ENCODE assay signal across 9 cellular contexts in genomic region chrX:71053217-71053621, GRCh38. TPM values are rescaled to one million over a fixed set of nuclear protein-coding genes. Genes with fewer than 3 reads are reported as not detected.
DNase-seq lines count a peak whose midpoint lies in the region; ATAC-seq, FAIRE-seq and TF ChIP-seq lines count a peak whose summit lies in the region.
"Had no signal": no experiment of that assay in that cellular context is flagged by ENCODE, and none has a peak within 500 bp of the region (broad histone marks: within the 10 kb centered on the region; RNA-seq: fewer than 3 reads in every experiment).

No MANE protein-coding gene starts in this region.

- peak in 1 of 2 experiments; percentile 51; a peak in 1 of 3 replicates for TF ChIP-seq POLR2A in H1 (IDR thresholded peaks at IDR 0.05; ENCODE audit: control extremely low read depth in 1 of 2, low read depth in 2 of 2, low read length in 2 of 2)

- 0 out of 2 replicates have a peak overlapping the region, but pooled peaks have one; percentile 22 for H3K18ac ChIP-seq in H1 (ENCODE audit: extremely low read depth, low read length)

- H3K4me2 ChIP-seq in H1 (ENCODE audit: insufficient read depth in 1 of 2, low read depth in 2 of 2, low read length in 2 of 2): peak overlapping the region; percentile 76 to 81

- WGBS in H1 (ENCODE audit: extremely low coverage in 1 of 2, insufficient coverage in 1 of 2, insufficient read length in 1 of 2, insufficient replicate concordance in 2 of 2, low coverage in 1 of 2, low lambda C conversion rate in 2 of 2, missing lambda C conversion rate in 1 of 2), 2 experiments: 5% methylated on average over 12 of the region's 18 CpGs; no CpG with 5 or more reads in 1 of the 2 experiments

- peak overlapping the region; percentile 52 to 73 (median 54) for H3K4me3 ChIP-seq in H1 (ENCODE audit: extremely low read depth in 1 of 4, insufficient read depth in 2 of 4, low read depth in 3 of 4, low read length in 4 of 4)
- peak overlapping the region; percentile 47 to 59 for H3K4me3 ChIP-seq in neutrophil (ENCODE audit: low read depth in 1 of 2, low read length in 1 of 2)
- H3K4me3 ChIP-seq in ascending aorta: peak overlapping the region in 1 of 2 donors; percentile 20

- intact Hi-C loops in ascending aorta (cut with DNase I): no loop called here

- H3K9me3 ChIP-seq in H1 (ENCODE audit: insufficient read depth in 2 of 2, low read depth in 1 of 2, low read length in 1 of 2): no peaks in the 10 kb centered on the region
- H3K9me3 ChIP-seq in neutrophil: no peaks in the 10 kb centered on the region
- no peaks in the 10 kb centered on the region for H3K9me3 ChIP-seq in ascending aorta

- CTCF ChIA-PET in H1 (lab: Charles Lee; ENCODE audit: partially characterized antibody): interaction anchor here (1.3 kb wide), 1 partner anchor 81 kb away, joined by 4 read pairs; no protein-coding TSS in a partner anchor

- no peak overlapping the region for H2AK5ac ChIP-seq in H1 (ENCODE audit: low read depth, low read length)

- no peak overlapping the region for H2BK12ac ChIP-seq in H1 (ENCODE audit: low read depth, low read length)

- H3K9ac ChIP-seq in H1 (replicated peaks in 1 of 4; ENCODE audit: extremely low read depth in 1 of 4, low read depth in 3 of 4, low read length in 3 of 4): peak overlapping the region in 3 of 4 experiments; percentile 9 to 51 (median 12); a peak in 3 of 7 replicates

- H4K20me1 ChIP-seq in H1 (replicated peaks in 1 of 2; ENCODE audit: control insufficient read depth in 1 of 2, insufficient read depth in 2 of 2, low read length in 2 of 2): no peaks in the 10 kb centered on the region

- no peak overlapping the region for H4K91ac ChIP-seq in H1 (replicated peaks; ENCODE audit: insufficient read length, low read length)

- H3K27me3 ChIP-seq in H1 (replicated peaks in 1 of 4; ENCODE audit: control insufficient read depth in 3 of 4, extremely low read depth in 1 of 4, insufficient read depth in 3 of 4, low read length in 3 of 4) (no peaks in the 10 kb centered on the region), neutrophil (no peaks in the 10 kb centered on the region), ascending aorta (no peaks in the 10 kb centered on the region)

- ATAC-seq in GM19395 (IDR thresholded peaks at IDR 0.05; ENCODE audit: unreplicated experiment): peak; percentile 98
- ATAC-seq in HG03432 (IDR thresholded peaks at IDR 0.05; ENCODE audit: unreplicated experiment): peak; percentile 92

- H3K27ac ChIP-seq in H1 (ENCODE audit: low read depth, low read length): peak overlapping the region; percentile 47; the same call in 1 of the 2 replicates
- peak overlapping the region; percentile 71 for H3K27ac ChIP-seq in neutrophil
- H3K27ac ChIP-seq in ascending aorta: no peak overlapping the region

- POLR2A ChIA-PET in H1 (lab: Charles Lee; ENCODE audit: partially characterized antibody): interaction anchor here (0.8 to 1.4 kb wide), 4 partner anchors 15 to 83 kb away, joined by 3 to 9 read pairs (median 4); partner anchors contain the start of gene SNX12

- TF ChIP-seq CTCF in H1 (IDR thresholded peaks at IDR 0.05; ENCODE audit: control extremely low read depth in 1 of 3, insufficient read depth in 1 of 3, low read depth in 1 of 3, low read length in 3 of 3): no peak
- TF ChIP-seq CTCF in neutrophil (IDR thresholded peaks at IDR 0.05): no peak
- TF ChIP-seq CTCF in ascending aorta (IDR thresholded peaks at IDR 0.05): no peak

- no peaks in the 10 kb centered on the region for H3K79me1 ChIP-seq in H1 (ENCODE audit: low read depth, low read length)

- DNase-seq in H1 (ENCODE audit: low read depth in 1 of 2, low spot score in 2 of 2) (peak; percentile 60 to 69), NCI-H1048 (lab: John Stamatoyannopoulos, UW) (no peak), ascending aorta (ENCODE audit: low spot score in 2 of 2) (no peak), NCI-H2107 (lab: John Stamatoyannopoulos, UW) (no peak), NCI-H2196 treated with DMSO at 0.1 percent for 48 hours (lab: John Stamatoyannopoulos, UW; ENCODE audit: unreplicated experiment) (no peak)

- no peak overlapping the region for H3K4ac ChIP-seq in H1 (replicated peaks; ENCODE audit: insufficient read length, low read depth, low read length)

- no peak overlapping the region for H2BK20ac ChIP-seq in H1 (ENCODE audit: low read length)

- H3K23ac ChIP-seq in H1 (ENCODE audit: insufficient read length): no peak overlapping the region

- no peak overlapping the region for H2BK120ac ChIP-seq in H1 (replicated peaks; ENCODE audit: low read depth, low read length)

- H2BK5ac ChIP-seq in H1 (ENCODE audit: low read depth, low read length): no peak overlapping the region

- H3K56ac ChIP-seq in H1 (replicated peaks; ENCODE audit: insufficient read length, low read depth, low read length): no peak overlapping the region

- no peak overlapping the region for H2BK15ac ChIP-seq in H1 (ENCODE audit: low read length)

- no peak overlapping the region for H4K8ac ChIP-seq in H1 (ENCODE audit: extremely low read depth, insufficient read depth, low read length)

- no peaks in the 10 kb centered on the region for H3K79me2 ChIP-seq in H1 (ENCODE audit: control insufficient read depth in 1 of 2, insufficient read depth in 2 of 2, low read length in 2 of 2)

- H3K4me1 ChIP-seq in H1 (replicated peaks in 1 of 4; ENCODE audit: control insufficient read depth in 3 of 4, insufficient read depth in 4 of 4, low read length in 3 of 4) (peaks cover 0 to 3% (median 0%) of the 10 kb centered on the region in 4 experiments; a peak in 1 of 7 replicates), neutrophil (ENCODE audit: control insufficient read depth in 1 of 2, insufficient read depth in 1 of 2, low read depth in 1 of 2, low read length in 1 of 2) (peaks cover 22 to 32% of the 10 kb centered on the region in 2 experiments), ascending aorta (no peaks in the 10 kb centered on the region)

- peak; percentile 99 for FAIRE-seq in H1 (lab: Jason Lieb, UNC)

- H4K5ac ChIP-seq in H1 (ENCODE audit: insufficient read length, low read depth, low read length): no peak overlapping the region

- H2AFZ ChIP-seq in H1 (ENCODE audit: low read length): peak overlapping the region; percentile 76

- TF ChIP-seq RAD21 in H1 (IDR thresholded peaks at IDR 0.05 in 1 of 2, conservative IDR thresholded peaks at IDR 0.05 in 1 of 2; ENCODE audit: low read depth in 2 of 2, low read length in 2 of 2): no peak

- H3K23me2 ChIP-seq in H1 (ENCODE audit: low read depth, low read length): peaks cover 6% of the 10 kb centered on the region; the same call in 1 of the 2 replicates

- no peak for TF ChIP-seq EP300 in H1 (IDR thresholded peaks at IDR 0.05; ENCODE audit: borderline replicate concordance in 1 of 2, low read depth in 2 of 2, low read length in 2 of 2)

- H3K36me3 ChIP-seq in H1 (ENCODE audit: control insufficient read depth in 2 of 4, insufficient read depth in 4 of 4, low read length in 3 of 4) (peaks cover 0 to 2% (median 0%) of the 10 kb centered on the region in 4 experiments; a peak in 1 of 8 replicates), neutrophil (no peaks in the 10 kb centered on the region), ascending aorta (peaks cover 0 to 4% of the 10 kb centered on the region in 2 donors)

- no peak overlapping the region for H3K14ac ChIP-seq in H1 (ENCODE audit: insufficient read length)

TF ChIP-seq in H1, 55 proteins besides CTCF, POLR2A, EP300 and RAD21 (continues in another document):
- TF ChIP-seq CHD2 (IDR thresholded peaks at IDR 0.05; ENCODE audit: low read length) (peak; percentile 51; the same call in 1 of the 2 replicates), POU5F1 (IDR thresholded peaks at IDR 0.05; ENCODE audit: low read depth, low read length) (no peak)

RNA-seq across cellular contexts. Expression of gene SNX12, which starts 14.9 kb away (rescaled TPM):
- 74.2 and 81.2 TPM in 2 replicates for total RNA-seq in H1 (2021; fragmentation: NEBNext Ultra II Directional; extraction: Animal tissue kit (Norgen Biotek cat#: 25700))
- 65.3 and 72.1 TPM in 2 replicates for polyA plus RNA-seq in H1 (2011; rRNA removed)
- 56.7 TPM for polyA plus RNA-seq in H1 (2011; cell fraction: cytosol; rRNA removed)
- 42.4 TPM for polyA plus RNA-seq in H1 (2011; cell fraction: nucleus; rRNA removed)
- 51.3 to 66.0 TPM (median 58.8 TPM) in 4 replicates for polyA plus RNA-seq in H1 (2012, experiment 1 of 2)
- polyA plus RNA-seq in H1 (2012, experiment 2 of 2): 69.5 TPM
- 63.2 TPM for polyA plus RNA-seq in H1 (2013, experiment 1 of 2)
- 59.0 TPM for polyA plus RNA-seq in H1 (2013, experiment 2 of 2)
- 71.1 and 84.9 TPM in 2 replicates for polyA minus RNA-seq in H1 (2011; rRNA and poly(A)+ RNA removed)
- 38.3 TPM for polyA minus RNA-seq in H1 (2011; cell fraction: cytosol; rRNA and poly(A)+ RNA removed)
- polyA minus RNA-seq in H1 (2011; cell fraction: nucleus; rRNA and poly(A)+ RNA removed): 26.1 TPM
- total RNA-seq in ascending aorta: 31.2 TPM

RNA-seq across cellular contexts. Expression of gene FOXO4, which starts 42.4 kb away (rescaled TPM):
- 54.8 and 57.4 TPM in 2 replicates for total RNA-seq in H1 (2021; fragmentation: NEBNext Ultra II Directional; extraction: Animal tissue kit (Norgen Biotek cat#: 25700))
- polyA plus RNA-seq in H1 (2011; rRNA removed): 12.3 and 26.6 TPM in 2 replicates
- polyA plus RNA-seq in H1 (2011; cell fraction: cytosol; rRNA removed): 17.4 TPM
- 21.5 TPM for polyA plus RNA-seq in H1 (2011; cell fraction: nucleus; rRNA removed)
- polyA plus RNA-seq in H1 (2012, experiment 1 of 2): 14.5 to 18.1 TPM (median 17.3 TPM) in 4 replicates
- polyA plus RNA-seq in H1 (2012, experiment 2 of 2): 14.6 TPM
- polyA plus RNA-seq in H1 (2013, experiment 1 of 2): 13.7 TPM
- polyA plus RNA-seq in H1 (2013, experiment 2 of 2): 13.6 TPM
- 4.8 and 9.1 TPM in 2 replicates for polyA minus RNA-seq in H1 (2011; rRNA and poly(A)+ RNA removed)
- polyA minus RNA-seq in H1 (2011; cell fraction: cytosol; rRNA and poly(A)+ RNA removed): 8.3 TPM
- 3.6 TPM for polyA minus RNA-seq in H1 (2011; cell fraction: nucleus; rRNA and poly(A)+ RNA removed)
- 8.0 TPM for total RNA-seq in ascending aorta

RNA-seq across cellular contexts. Expression of gene CXorf65, which starts 53.3 kb away (rescaled TPM):
- total RNA-seq in H1 (2021; fragmentation: NEBNext Ultra II Directional; extraction: Animal tissue kit (Norgen Biotek cat#: 25700)): not detected in 2 replicates
- not detected in 2 replicates for polyA plus RNA-seq in H1 (2011; rRNA removed)
- polyA plus RNA-seq in H1 (2011; cell fraction: cytosol; rRNA removed): not detected
- not detected for polyA plus RNA-seq in H1 (2011; cell fraction: nucleus; rRNA removed)
- not detected in 4 replicates for polyA plus RNA-seq in H1 (2012, experiment 1 of 2)
- not detected for polyA plus RNA-seq in H1 (2012, experiment 2 of 2)
- not detected for polyA plus RNA-seq in H1 (2013, experiment 1 of 2)
- polyA plus RNA-seq in H1 (2013, experiment 2 of 2): not detected
- polyA minus RNA-seq in H1 (2011; rRNA and poly(A)+ RNA removed): not detected in 2 replicates
- polyA minus RNA-seq in H1 (2011; cell fraction: cytosol; rRNA and poly(A)+ RNA removed): not detected
- not detected for polyA minus RNA-seq in H1 (2011; cell fraction: nucleus; rRNA and poly(A)+ RNA removed)
- total RNA-seq in ascending aorta: not detected
- total RNA-seq: subcutaneous adipose tissue had no signal

RNA-seq across cellular contexts. Expression of gene IL2RG, which starts 58.2 kb away (rescaled TPM):
- not detected in 2 replicates for total RNA-seq in H1 (2021; fragmentation: NEBNext Ultra II Directional; extraction: Animal tissue kit (Norgen Biotek cat#: 25700))
- polyA plus RNA-seq in H1 (2011; rRNA removed): not detected in 2 replicates
- 0.14 TPM for polyA plus RNA-seq in H1 (2011; cell fraction: cytosol; rRNA removed)
- not detected for polyA plus RNA-seq in H1 (2011; cell fraction: nucleus; rRNA removed)
- polyA plus RNA-seq in H1 (2012, experiment 1 of 2): 0.10 to 0.27 TPM (median 0.19 TPM) in 3 of 4 replicates, not detected in the other
- 0.08 TPM for polyA plus RNA-seq in H1 (2012, experiment 2 of 2)
- 0.04 TPM for polyA plus RNA-seq in H1 (2013, experiment 1 of 2)
- 0.07 TPM for polyA plus RNA-seq in H1 (2013, experiment 2 of 2)
- polyA minus RNA-seq in H1 (2011; rRNA and poly(A)+ RNA removed): not detected in 2 replicates
- polyA minus RNA-seq in H1 (2011; cell fraction: cytosol; rRNA and poly(A)+ RNA removed): not detected
- not detected for polyA minus RNA-seq in H1 (2011; cell fraction: nucleus; rRNA and poly(A)+ RNA removed)
- 2.4 TPM for total RNA-seq in ascending aorta

Comparison
In these comparisons a context has a peak if more than half of its experiments do, and no peak if none do; other contexts are left out.
1. DNase-seq: peak in H1 (2 of 2); none in NCI-H1048 (single experiment), ascending aorta (0 of 2), NCI-H2107 (single experiment) and NCI-H2196 treated with DMSO at 0.1 percent for 48 hours (single experiment).
2. H3K27ac ChIP-seq: peak in H1 (single experiment) and neutrophil (single experiment); none in ascending aorta (0 of 2).